8 cellular contexts compared by ENCODE assay signal in genomic region chr13:113491418-113491883, GRCh38. TPM values are rescaled to one million over a fixed set of nuclear protein-coding genes. Genes with fewer than 3 reads are reported as not detected.
A peak's percentile ranks its signal among the peaks of the same experiment; 100 is the strongest.
DNase-seq lines count a peak whose midpoint lies in the region; ATAC-seq and TF ChIP-seq lines count a peak whose summit lies in the region.

No MANE protein-coding gene starts in this region.

- H3K9ac ChIP-seq in BLaER1 (peak overlapping the region; percentile 92), rectal smooth muscle tissue (ENCODE audit: low read length) (peak overlapping the region; percentile 69)

- no peaks in the 10 kb centered on the region for H3K9me3 Mint-ChIP-seq in activated CD8-positive, alpha-beta T cell treated with anti-CD3 and anti-CD28 coated beads, Interleukin-2, amount 10 ng/mL, durations not matched to agents 7 days and 5 days (ENCODE audit: insufficient read depth)

- no peak for TF ChIP-seq POLR2A in heart left ventricle (IDR thresholded peaks at IDR 0.05)

- peaks cover 36% of the 10 kb centered on the region for H3K36me3 ChIP-seq in BLaER1
- H3K36me3 ChIP-seq in heart left ventricle: peaks cover 0 to 22% (median 17%) of the 10 kb centered on the region in 9 donors
- H3K36me3 ChIP-seq in rectal smooth muscle tissue (ENCODE audit: control insufficient read depth, insufficient read depth, low read length): peaks cover 7% of the 10 kb centered on the region

- H3K9me3 ChIP-seq in BLaER1 (0 out of 2 replicates have a peak, but pooled peaks cover 4% of the 10 kb centered on the region), heart left ventricle (no peaks in the 10 kb centered on the region)

- TF ChIP-seq CTCF in HL-60 (IDR thresholded peaks at IDR 0.05; ENCODE audit: insufficient read depth, low read length): no peak
- no peak for TF ChIP-seq CTCF in heart left ventricle (IDR thresholded peaks at IDR 0.05)

- H3K4me3 ChIP-seq in BLaER1: peak overlapping the region; percentile 93
- H3K4me3 ChIP-seq in HL-60 (replicated peaks; ENCODE audit: insufficient read depth, low read length): peak overlapping the region; percentile 91
- H3K4me3 ChIP-seq in heart left ventricle: peak overlapping the region; percentile 78 to 98 (median 94)
- H3K4me3 ChIP-seq in rectal smooth muscle tissue (ENCODE audit: low read length): peak overlapping the region; percentile 81

- H3K27me3 Mint-ChIP-seq in activated CD8-positive, alpha-beta T cell treated with anti-CD3 and anti-CD28 coated beads, Interleukin-2, amount 10 ng/mL, durations not matched to agents 7 days and 5 days (ENCODE audit: low read depth): no peaks in the 10 kb centered on the region

- peak overlapping the region; percentile 73 for H3K4me3 Mint-ChIP-seq in activated CD8-positive, alpha-beta T cell treated with anti-CD3 and anti-CD28 coated beads, Interleukin-2, amount 10 ng/mL, durations not matched to agents 7 days and 5 days

- peaks cover 20% of the 10 kb centered on the region for H3K36me3 Mint-ChIP-seq in activated CD8-positive, alpha-beta T cell treated with anti-CD3 and anti-CD28 coated beads, Interleukin-2, amount 10 ng/mL, durations not matched to agents 7 days and 5 days (ENCODE audit: low read depth)

- no peak for ATAC-seq in activated CD8-positive, alpha-beta T cell treated with anti-CD3 and anti-CD28 coated beads, Interleukin-2, amount 10 ng/mL, durations not matched to agents 7 days and 5 days
- ATAC-seq in heart left ventricle (peak; percentile 6 to 36 (median 22)), GM19463 (IDR thresholded peaks at IDR 0.05; ENCODE audit: unreplicated experiment) (no peak), HG02981 (IDR thresholded peaks at IDR 0.05; ENCODE audit: unreplicated experiment) (no peak), HG03045 (IDR thresholded peaks at IDR 0.05; ENCODE audit: unreplicated experiment) (no peak)

- peaks cover 66% of the 10 kb centered on the region for H4K20me1 ChIP-seq in BLaER1

- peaks cover 56% of the 10 kb centered on the region for H3K4me1 Mint-ChIP-seq in activated CD8-positive, alpha-beta T cell treated with anti-CD3 and anti-CD28 coated beads, Interleukin-2, amount 10 ng/mL, durations not matched to agents 7 days and 5 days (ENCODE audit: low read depth)

- H3K4me2 ChIP-seq in BLaER1: peak overlapping the region; percentile 95

- WGBS in heart left ventricle, 4 donors: 1 to 2% (median 2%) methylated on average over 22 of the region's 22 CpGs

- POLR2A ChIA-PET in activated CD8-positive, alpha-beta T cell treated with anti-CD3 and anti-CD28 coated beads, Interleukin-2, amount 10 ng/mL, durations not matched to agents 7 days and 5 days (lab: Charles Lee): no interaction called here

- peak overlapping the region; percentile 63 for H3K27ac Mint-ChIP-seq in activated CD8-positive, alpha-beta T cell treated with anti-CD3 and anti-CD28 coated beads, Interleukin-2, amount 10 ng/mL, durations not matched to agents 7 days and 5 days

- intact Hi-C loops in heart left ventricle (cut with DNase I): loop anchor here in 5 of 10 donors (2.0 to 10.0 kb wide), 5 partner anchors 34 to 53 kb away; partner anchors contain the start of gene ADPRHL1 (in 2 of the 5)

- H3K27ac ChIP-seq in BLaER1 (peak overlapping the region; percentile 87), HL-60 (replicated peaks) (peak overlapping the region; percentile 62), heart left ventricle (peak overlapping the region; percentile 87 to 98 (median 94)), rectal smooth muscle tissue (ENCODE audit: low read depth, low read length) (peak overlapping the region; percentile 81)

- no peak for DNase-seq in HL-60 (ENCODE audit: low read depth in 1 of 2, low spot score in 1 of 2)
- DNase-seq in activated CD8-positive, alpha-beta T cell treated with anti-CD3 and anti-CD28 coated beads, Interleukin-2, amount 10 ng/mL, durations not matched to agents 7 days and 5 days: peak; percentile 19
- DNase-seq in heart left ventricle: peak in 2 of 5 donors; percentile 53 to 58

- H3K27me3 ChIP-seq in BLaER1 (no peaks in the 10 kb centered on the region), HL-60 (ENCODE audit: insufficient read depth, poor library complexity, severe bottlenecking) (no peaks in the 10 kb centered on the region), heart left ventricle (no peaks in the 10 kb centered on the region), rectal smooth muscle tissue (ENCODE audit: control insufficient read depth, insufficient read depth, low read length) (no peaks in the 10 kb centered on the region)

- CTCF ChIA-PET in activated CD8-positive, alpha-beta T cell treated with anti-CD3 and anti-CD28 coated beads, Interleukin-2, amount 10 ng/mL, durations not matched to agents 7 days and 5 days (lab: Charles Lee): no interaction called here

- H3K4me1 ChIP-seq in BLaER1: peaks cover 48% of the 10 kb centered on the region
- peaks cover 0 to 85% (median 65%) of the 10 kb centered on the region in 12 donors for H3K4me1 ChIP-seq in heart left ventricle
- H3K4me1 ChIP-seq in rectal smooth muscle tissue (ENCODE audit: control insufficient read depth, insufficient read depth, low read length): peaks cover 33% of the 10 kb centered on the region

RNA-seq across cellular contexts. Expression of gene DCUN1D2, which starts 0.9 kb away (rescaled TPM):
- 10 to 100 TPM; 20.1 to 20.8 TPM for total RNA-seq in activated CD8-positive, alpha-beta T cell treated with anti-CD3 and anti-CD28 coated beads, Interleukin-2, amount 10 ng/mL, durations not matched to agents 7 days and 5 days
- 100 to 1,000 TPM in 7 of 9 donors, 10 to 100 TPM in 2; 95.4 to 247 (median 159) TPM for total RNA-seq in heart left ventricle
- polyA plus RNA-seq in heart left ventricle: 10 to 100 TPM; 68.7 to 83.9 TPM

RNA-seq across cellular contexts. Expression of gene ADPRHL1, which starts 38.2 kb away (rescaled TPM):
- total RNA-seq in activated CD8-positive, alpha-beta T cell treated with anti-CD3 and anti-CD28 coated beads, Interleukin-2, amount 10 ng/mL, durations not matched to agents 7 days and 5 days: under 1 TPM; 0.73 to 0.87 TPM
- total RNA-seq in heart left ventricle: 100 to 1,000 TPM; 329 to 774 (median 572) TPM
- polyA plus RNA-seq in heart left ventricle: 100 to 1,000 TPM; 160 to 252 TPM

Comparison
In these comparisons a context has a peak if more than half of its experiments do, and no peak if none do; other contexts are left out.
1. ATAC-seq: peak in heart left ventricle (4 of 4); none in activated CD8-positive, alpha-beta T cell treated with anti-CD3 and anti-CD28 coated beads, Interleukin-2, amount 10 ng/mL, durations not matched to agents 7 days and 5 days (single experiment), GM19463 (single experiment), HG02981 (single experiment) and HG03045 (single experiment).
2. RNA of gene DCUN1D2, which starts 0.9 kb away (total RNA-seq): 95.4 to 247 TPM in heart left ventricle; 20.1 to 20.8 TPM in activated CD8-positive, alpha-beta T cell treated with anti-CD3 and anti-CD28 coated beads, Interleukin-2, amount 10 ng/mL, durations not matched to agents 7 days and 5 days; every median in the first group is over 4 times any median in the second.
3. RNA of gene ADPRHL1, which starts 38.2 kb away (total RNA-seq): 329 to 774 TPM in heart left ventricle; 0.73 to 0.87 TPM in activated CD8-positive, alpha-beta T cell treated with anti-CD3 and anti-CD28 coated beads, Interleukin-2, amount 10 ng/mL, durations not matched to agents 7 days and 5 days; every median in the first group is over 100 times any median in the second.
4. Peak in every context shown above with its lines, with median percentiles within 50 percentile points of each other: H3K27ac ChIP-seq and H3K4me3 ChIP-seq.